1 cellular context compared by ENCODE assay signal in genomic region chr19:14439014-14439413, GRCh38.
TF ChIP-seq lines count a peak whose summit lies in the region.

No MANE protein-coding gene starts in this region.

TF ChIP-seq in IMR-90, 13 proteins besides CTCF, POLR2A, EP300 and RAD21:
- TF ChIP-seq FOS (IDR thresholded peaks at IDR 0.05; ENCODE audit: low read depth, low read length), result no peak
- TF ChIP-seq USF2 (IDR thresholded peaks at IDR 0.05; ENCODE audit: low read depth, low read length), result no peak
- TF ChIP-seq RFX5 (IDR thresholded peaks at IDR 0.05; ENCODE audit: low read depth, low read length), result no peak
- no peak for TF ChIP-seq MAFK (IDR thresholded peaks at IDR 0.05; ENCODE audit: low read depth, low read length)
- TF ChIP-seq SMC3 (IDR thresholded peaks at IDR 0.05; ENCODE audit: low read depth, low read length), result no peak
- no peak for TF ChIP-seq MXI1 (IDR thresholded peaks at IDR 0.05; ENCODE audit: borderline replicate concordance, low read depth, low read length)
